In genomic region chr3:5630396-5630795, GRCh38 we compare ENCODE assay signal across 25 cellular contexts.
"Had no signal": no experiment of that assay in that cellular context is flagged by ENCODE, and none has a peak within 500 bp of the region (broad histone marks: within the 10 kb centered on the region; RNA-seq: fewer than 3 reads in every experiment).

No MANE protein-coding gene starts in this region.

- H3K27me3 Mint-ChIP-seq: progenitor cell of endocrine pancreas; stimulated activated naive B cell treated with anti-CD40 and anti-IgM and Interleukin-4, amounts not matched to agents 10 μg/mL and 1 μg/mL and 100 μg/mL, for 72 hours; stimulated activated naive CD8-positive, alpha-beta T cell treated with anti-CD3 and anti-CD28 coated beads, Interleukin-15, Interleukin-2, amounts not matched to agents 100 ng/mL and 50 ng/mL, for 24 hours had no signal

- H3K9me3 Mint-ChIP-seq: dendritic cell treated with granulocyte-macrophage colony-stimulating factor and Interleukin-4, amounts not matched to agents 40 ng/mL and 50 ng/mL, for 4 days; nephron; neural progenitor cell had no signal

- H3K36me3 ChIP-seq: esophagus muscularis mucosa, gastroesophageal sphincter, heart left ventricle, left lung, neural progenitor cell, right lobe of liver, thoracic aorta, tibial nerve, upper lobe of left lung had no signal

- H3K27ac Mint-ChIP-seq: dendritic cell treated with granulocyte-macrophage colony-stimulating factor and Interleukin-4, amounts not matched to agents 40 ng/mL and 50 ng/mL, for 4 days; naive thymus-derived CD4-positive, alpha-beta T cell; nephron; neural progenitor cell; progenitor cell of endocrine pancreas; stimulated activated naive B cell treated with anti-CD40 and anti-IgM and Interleukin-4, amounts not matched to agents 10 μg/mL and 1 μg/mL and 100 μg/mL, for 72 hours; stimulated activated naive CD8-positive, alpha-beta T cell treated with anti-CD3 and anti-CD28 coated beads, Interleukin-15, Interleukin-2, amounts not matched to agents 100 ng/mL and 50 ng/mL, for 24 hours had no signal

- H3K4me2 ChIP-seq: neural progenitor cell had no signal

- H3K79me2 ChIP-seq: parathyroid adenoma had no signal

- H3K4me1 Mint-ChIP-seq: naive thymus-derived CD4-positive, alpha-beta T cell; nephron; neural progenitor cell; stimulated activated naive B cell treated with anti-CD40 and anti-IgM and Interleukin-4, amounts not matched to agents 10 μg/mL and 1 μg/mL and 100 μg/mL, for 72 hours had no signal

- H3K4me3 Mint-ChIP-seq: dendritic cell treated with granulocyte-macrophage colony-stimulating factor and Interleukin-4, amounts not matched to agents 40 ng/mL and 50 ng/mL, for 4 days; naive thymus-derived CD4-positive, alpha-beta T cell; nephron; neural progenitor cell; stimulated activated naive B cell treated with anti-CD40 and anti-IgM and Interleukin-4, amounts not matched to agents 10 μg/mL and 1 μg/mL and 100 μg/mL, for 72 hours; stimulated activated naive CD8-positive, alpha-beta T cell treated with anti-CD3 and anti-CD28 coated beads, Interleukin-15, Interleukin-2, amounts not matched to agents 100 ng/mL and 50 ng/mL, for 24 hours had no signal

- H3K27ac ChIP-seq: esophagus muscularis mucosa, foreskin keratinocyte, gastroesophageal sphincter, heart left ventricle, left lung, neural progenitor cell, parathyroid adenoma, right lobe of liver, thoracic aorta, tibial nerve, upper lobe of left lung had no signal

- H3K9ac ChIP-seq: neural progenitor cell, parathyroid adenoma had no signal

- H3K4me3 ChIP-seq: esophagus muscularis mucosa, gastroesophageal sphincter, heart left ventricle, left lung, neural progenitor cell, right lobe of liver, thoracic aorta, tibial nerve, upper lobe of left lung had no signal

- DNase-seq: effector memory CD4-positive, alpha-beta T cell; foreskin keratinocyte; heart left ventricle; hippocampal formation; left cardiac atrium; left lung; mesendoderm; midbrain; naive thymus-derived CD4-positive, alpha-beta T cell; right lobe of liver; small intestine; stimulated activated CD4-positive, alpha-beta T cell treated with anti-CD3 and anti-CD28 coated beads, Interleukin-15, amount 100 ng/mL, for 24 hours; stimulated activated CD4-positive, alpha-beta T cell treated with anti-CD3 and anti-CD28 coated beads, Interleukin-2, amount 100 ng/mL, for 48 hours; stimulated activated naive B cell treated with anti-CD40 and anti-IgM and Interleukin-4, amounts not matched to agents 10 μg/mL and 1 μg/mL and 100 μg/mL, for 72 hours; upper lobe of left lung had no signal

- H3K9me3 ChIP-seq: esophagus muscularis mucosa, gastroesophageal sphincter, right lobe of liver, thoracic aorta, tibial nerve, upper lobe of left lung had no signal

- H2AFZ ChIP-seq: neural progenitor cell, parathyroid adenoma had no signal

- H3K4me1 ChIP-seq: esophagus muscularis mucosa, foreskin keratinocyte, gastroesophageal sphincter, heart left ventricle, left lung, neural progenitor cell, parathyroid adenoma, right lobe of liver, tibial nerve, upper lobe of left lung had no signal

- H3K36me3 Mint-ChIP-seq: naive thymus-derived CD4-positive, alpha-beta T cell; neural progenitor cell; stimulated activated naive B cell treated with anti-CD40 and anti-IgM and Interleukin-4, amounts not matched to agents 10 μg/mL and 1 μg/mL and 100 μg/mL, for 72 hours had no signal

- H3K27me3 ChIP-seq: foreskin keratinocyte, gastroesophageal sphincter, heart left ventricle, left lung, neural progenitor cell, right lobe of liver, tibial nerve, upper lobe of left lung had no signal

- ATAC-seq: foreskin keratinocyte; gastroesophageal sphincter; heart left ventricle; left cardiac atrium; left lung; naive thymus-derived CD4-positive, alpha-beta T cell; right lobe of liver; stimulated activated naive B cell treated with anti-CD40 and anti-IgM and Interleukin-4, amounts not matched to agents 10 μg/mL and 1 μg/mL and 100 μg/mL, for 72 hours had no signal
